In the genomic region with DNA sequence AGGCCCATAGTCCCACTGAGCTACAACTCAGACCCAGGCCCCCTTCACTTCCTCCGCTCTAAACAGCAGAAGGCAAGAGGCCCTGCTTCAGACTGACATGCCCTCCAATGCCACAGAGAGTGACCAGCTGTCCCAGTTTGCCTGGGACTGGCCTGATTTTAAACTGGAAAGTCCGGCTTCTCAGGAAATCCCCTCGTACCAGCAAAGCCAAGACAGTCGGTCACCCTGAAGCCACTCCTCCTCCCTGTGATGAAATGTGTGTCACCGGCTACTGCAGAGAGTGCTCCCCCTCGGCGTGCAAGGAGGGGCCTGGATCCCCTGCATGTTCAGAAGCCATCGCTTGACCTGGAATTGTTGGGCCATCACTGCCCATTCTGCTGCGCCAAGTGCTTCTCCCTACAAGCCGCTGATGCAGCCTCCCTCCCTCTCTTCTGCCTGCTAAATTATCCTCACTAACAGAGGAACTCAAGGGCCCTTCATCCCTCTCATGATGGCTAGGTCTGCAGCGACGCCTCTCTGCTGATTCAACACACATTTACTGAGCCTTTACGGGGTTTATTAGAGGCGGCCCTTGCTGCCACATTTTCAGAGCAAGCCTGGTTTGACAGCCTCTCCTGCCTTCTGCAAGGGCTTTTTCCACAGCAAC, we compare ENCODE assay signal across 8 cellular contexts. TPM values are rescaled to one million over a fixed set of nuclear protein-coding genes. Genes with fewer than 3 reads are reported as not detected.
A peak's percentile ranks its signal among the peaks of the same experiment; 100 is the strongest.
DNase-seq lines count a peak whose midpoint lies in the region; ATAC-seq, FAIRE-seq and TF ChIP-seq lines count a peak whose summit lies in the region.
"Not testable (repeated sequence)": the region's sequence is repeated elsewhere in the genome, so short reads cannot be mapped to it uniquely, and the experiment has no call there.

No MANE protein-coding gene starts in this region.

- H2AFZ ChIP-seq in K562 (ENCODE audit: low read depth, low read length); smooth muscle cell (ENCODE audit: low read depth): not testable (repeated sequence)

- H3K4me2 ChIP-seq in K562 (ENCODE audit: insufficient read depth, low read length): not testable (repeated sequence)
- peak overlapping the region; percentile 43 for H3K4me2 ChIP-seq in smooth muscle cell

- peak; percentile 54 for ATAC-seq in GM18867 (IDR thresholded peaks at IDR 0.05; ENCODE audit: unreplicated experiment)
- peak; percentile 84 for ATAC-seq in K562
- ATAC-seq in lower lobe of right lung: peak; percentile 61 to 84

- H3K4me1 ChIP-seq in K562 (replicated peaks in 1 of 2; ENCODE audit: control insufficient read depth in 2 of 2, insufficient read depth in 2 of 2, low read length in 2 of 2); lower lobe of right lung; smooth muscle cell (ENCODE audit: low read depth): not testable (repeated sequence)

- in situ Hi-C loops in K562 (cut with MboI): not testable (repeated sequence)

- not testable (repeated sequence) for BruUV-seq in Calu3 (replicated peaks; lab: Mats Ljungman, UMichigan); K562 (replicated peaks; lab: Mats Ljungman, UMichigan)

- not testable (repeated sequence) for H3K9me3 Mint-ChIP-seq in Calu3 (ENCODE audit: low read depth, unreplicated experiment)

- WGBS in K562 (ENCODE audit: insufficient coverage, low coverage, missing lambda C conversion rate): 46% methylated on average over 6 of the region's 14 CpGs
- 44% methylated on average over 14 of the region's 14 CpGs for WGBS in smooth muscle cell (ENCODE audit: low lambda C conversion rate)

- FAIRE-seq in K562 (lab: Jason Lieb, UNC): not testable (repeated sequence)

- not testable (repeated sequence) for TF ChIP-seq CTCF in Calu3 (IDR thresholded peaks at IDR 0.05; ENCODE audit: unreplicated experiment); lower lobe of right lung (IDR thresholded peaks at IDR 0.05); smooth muscle cell (IDR thresholded peaks at IDR 0.05; ENCODE audit: borderline replicate concordance, insufficient read depth, poor library complexity, severe bottlenecking)
- TF ChIP-seq CTCF in K562 (IDR thresholded peaks at IDR 0.05 in 2 of 3, conservative IDR thresholded peaks at IDR 0.05 in 1 of 3; ENCODE audit: insufficient read depth in 2 of 3, low read depth in 1 of 3, low read length in 3 of 3): peak in 1 of 3 experiments; percentile 37; a peak in 2 of 6 replicates

- H3K4me1 Mint-ChIP-seq in Calu3 (ENCODE audit: low read depth, unreplicated experiment): peaks cover 24% of the 10 kb centered on the region

- H3K27ac Mint-ChIP-seq in Calu3 (ENCODE audit: unreplicated experiment): peak overlapping the region; percentile 72

- H3K36me3 Mint-ChIP-seq in Calu3 (ENCODE audit: insufficient read depth, unreplicated experiment): peaks cover 15% of the 10 kb centered on the region

- H3K27me3 ChIP-seq in K562 (ENCODE audit: control insufficient read depth in 2 of 2, insufficient read depth in 2 of 2, low read length in 2 of 2); lower lobe of right lung (ENCODE audit: low read depth); smooth muscle cell (ENCODE audit: low read depth): not testable (repeated sequence)

- peak in 1 of 2 experiments; percentile 49; a peak in 2 of 4 replicates for TF ChIP-seq RAD21 in K562 (CRISPR knock-in tag; conservative IDR thresholded peaks at IDR 0.05 in 1 of 2, IDR thresholded peaks at IDR 0.05 in 1 of 2)

- not testable (repeated sequence) for H3F3A ChIP-seq in smooth muscle cell (ENCODE audit: low read depth)

- H3K4me3 ChIP-seq in K562, lower lobe of right lung, smooth muscle cell: not testable (repeated sequence)

- not testable (repeated sequence) for H3K9ac ChIP-seq in K562 (ENCODE audit: insufficient read depth in 1 of 2, low read depth in 2 of 2, low read length in 2 of 2)
- H3K9ac ChIP-seq in smooth muscle cell (ENCODE audit: low read depth): peak overlapping the region; percentile 60

- H4K20me1 ChIP-seq in K562 (replicated peaks; ENCODE audit: control insufficient read depth, insufficient read depth, low read length); smooth muscle cell (ENCODE audit: low read depth): not testable (repeated sequence)

- intact Hi-C loops in Calu3 (cut with micrococcal nuclease; ENCODE audit: unreplicated experiment); K562 (cut with micrococcal nuclease); lower lobe of right lung (cut with DNase I): not testable (repeated sequence)

- not testable (repeated sequence) for TF ChIP-seq POLR2A in K562 (conservative IDR thresholded peaks at IDR 0.05)

- not testable (repeated sequence) for H3K9me3 ChIP-seq in K562 (replicated peaks; ENCODE audit: control insufficient read depth, insufficient read depth, low read depth, low read length); lower lobe of right lung; smooth muscle cell (replicated peaks; ENCODE audit: low read depth)

- not testable (repeated sequence) for H3K36me3 ChIP-seq in K562 (ENCODE audit: control insufficient read depth, insufficient read depth, low read length); lower lobe of right lung; smooth muscle cell (ENCODE audit: low read depth)

- DNase-seq in Calu3: peak; percentile 68
- peak; percentile 13 for DNase-seq in NCI-H1105 treated with DMSO at 0.1 percent for 48 hours (lab: John Stamatoyannopoulos, UW)
- DNase-seq in NCI-H2107 treated with DMSO at 0.1 percent for 48 hours (lab: John Stamatoyannopoulos, UW; ENCODE audit: unreplicated experiment): peak; percentile 43
- DNase-seq in NCI-H524 treated with DMSO at 0.1 percent for 48 hours (lab: John Stamatoyannopoulos, UW): peak; percentile 54
- not testable (repeated sequence) for DNase-seq in K562 (ENCODE audit: extremely low read depth in 1 of 4, low spot score in 3 of 4); lower lobe of right lung; smooth muscle cell (lab: John Stamatoyannopoulos, UW; ENCODE audit: unreplicated experiment)

- not testable (repeated sequence) for H3K79me2 ChIP-seq in K562 (ENCODE audit: control insufficient read depth, insufficient read depth, low read length); smooth muscle cell (ENCODE audit: low read depth)

- not testable (repeated sequence) for H3K9me1 ChIP-seq in K562 (ENCODE audit: control insufficient read depth, insufficient read depth, low read length)

- POLR2A ChIA-PET in K562 (lab: Yijun Ruan, JAX): not testable (repeated sequence)

- H3K27ac ChIP-seq in K562 (ENCODE audit: extremely low read depth, low read depth, low read length); lower lobe of right lung: not testable (repeated sequence)
- peak overlapping the region; percentile 84 for H3K27ac ChIP-seq in smooth muscle cell (ENCODE audit: low read depth)

- CTCF ChIA-PET in Calu3 (lab: Charles Lee); K562 (lab: Yijun Ruan, JAX; ENCODE audit: low intra/inter-chr PET ratio): not testable (repeated sequence)

- peak overlapping the region; percentile 24 for H3K4me3 Mint-ChIP-seq in Calu3 (ENCODE audit: low read depth, unreplicated experiment)

- not testable (repeated sequence) for H3K27me3 Mint-ChIP-seq in Calu3 (ENCODE audit: unreplicated experiment)

- not testable (repeated sequence) for TF ChIP-seq EP300 in K562 (IDR thresholded peaks at IDR 0.05; ENCODE audit: low read length)

RNA-seq across cellular contexts. Expression of gene XIAP, which starts 44.9 kb away (rescaled TPM):
- total RNA-seq in Calu3 (2022) (62.8 and 75.0 TPM in 2 replicates), K562 (2014; rRNA removed) (24.2 and 32.3 TPM in 2 replicates), K562 (2014; rRNA removed; fragmentation: Illumina TruSeq; extraction: Trizol) (28.9 and 29.9 TPM in 2 replicates), K562 (2015; rRNA removed; fragmentation: Illumina TruSeq; extraction: Trizol) (34.6 and 40.5 TPM in 2 replicates), K562 (2021) (25.3 and 25.7 TPM in 2 replicates), lower lobe of right lung (61.9 TPM), smooth muscle cell (24.5 and 37.7 TPM in 2 replicates)
- total RNA-seq in K562 (2011; cell fraction: chromatin; rRNA removed; ENCODE audit: low replicate concordance): 25.7 and 40.0 TPM in 2 replicates
- total RNA-seq in K562 (2011; cell fraction: nucleolus; rRNA removed): 6.8 and 10.0 TPM in 2 replicates
- 13.1 and 27.8 TPM in 2 replicates for total RNA-seq in K562 (2011; cell fraction: nucleoplasm; rRNA removed)
- polyA plus RNA-seq in K562 (2011; rRNA removed) (18.3 and 20.3 TPM in 2 replicates), K562 (2014; fragmentation: Illumina TruSeq; extraction: Trizol) (12.3 and 13.6 TPM in 2 replicates), K562 (2014; fragmentation: Nextera tagmentation; extraction: Ambion mirVana) (1 to 10 TPM; 5.7 to 5.9 TPM), K562 (2014; rRNA removed) (19.8 and 20.0 TPM in 2 replicates), smooth muscle cell (8.5 and 12.4 TPM in 2 replicates)
- polyA plus RNA-seq in K562 (2011; cell fraction: cytosol; rRNA removed): 3.2 and 7.3 TPM in 2 replicates
- polyA plus RNA-seq in K562 (2011; cell fraction: nucleus; rRNA removed): 6.8 and 7.1 TPM in 2 replicates
- polyA plus RNA-seq in K562 (2012): 11.5 and 16.5 TPM in 2 replicates
- 15.3 and 26.8 TPM in 2 replicates for polyA minus RNA-seq in K562 (2011; rRNA and poly(A)+ RNA removed)
- 13.2 and 15.3 TPM in 2 replicates for polyA minus RNA-seq in K562 (2011; cell fraction: cytosol; rRNA and poly(A)+ RNA removed)
- 5.0 and 7.6 TPM in 2 replicates for polyA minus RNA-seq in K562 (2011; cell fraction: nucleus; rRNA and poly(A)+ RNA removed)
